19 cellular contexts compared by ENCODE assay signal in genomic region chr15:48449734-48450133, GRCh38.
DNase-seq lines count a peak whose midpoint lies in the region; ATAC-seq and TF ChIP-seq lines count a peak whose summit lies in the region.
"Had no signal": no experiment of that assay in that cellular context is flagged by ENCODE, and none has a peak within 500 bp of the region (broad histone marks: within the 10 kb centered on the region; RNA-seq: fewer than 3 reads in every experiment).

No MANE protein-coding gene starts in this region.

- peak overlapping the region; percentile 87 for H3K27ac Mint-ChIP-seq in HFFc6
- H3K27ac Mint-ChIP-seq: CD4-positive, alpha-beta memory T cell had no signal

- H3K4me1 Mint-ChIP-seq in HFFc6 (ENCODE audit: low read depth) = peaks cover 83% of the 10 kb centered on the region
- H3K4me1 Mint-ChIP-seq: CD4-positive, alpha-beta memory T cell had no signal

- DNase-seq in EL = peak; percentile 50
- peak; percentile 55 for DNase-seq in HFFc6
- peak; percentile 52 for DNase-seq in fibroblast of peridontal ligament (ENCODE audit: extremely low read depth)
- peak; percentile 27 for DNase-seq in superior temporal gyrus (ENCODE audit: extremely low spot score)
- DNase-seq: Caco-2; CD4-positive, alpha-beta memory T cell; DMS 273 treated with DMSO at 0.1 percent for 48 hours; DMS79 treated with DMSO at 0.1 percent for 48 hours; Kasumi-1; NCI-H1417; NCI-H187 treated with DMSO at 0.1 percent for 48 hours; NCI-H226; NCI-H510A treated with DMSO at 0.1 percent for 48 hours; NCI-H748 treated with DMSO at 0.1 percent for 48 hours; SIG-M5 had no signal

- no peak for ATAC-seq in esophagus mucosa
- ATAC-seq in GM18502 (IDR thresholded peaks at IDR 0.05; ENCODE audit: poor library complexity, unreplicated experiment) = no peak
- ATAC-seq in GM19463 (IDR thresholded peaks at IDR 0.05; ENCODE audit: unreplicated experiment) = no peak
- ATAC-seq: Panc1 had no signal

- peak overlapping the region; percentile 61 for H3K4me3 Mint-ChIP-seq in HFFc6
- H3K4me3 Mint-ChIP-seq: CD4-positive, alpha-beta memory T cell had no signal

- no peaks in the 10 kb centered on the region for H3K9me3 Mint-ChIP-seq in HFFc6

- peaks cover 13% of the 10 kb centered on the region for H3K27me3 Mint-ChIP-seq in HFFc6 (ENCODE audit: insufficient read depth)

- TF ChIP-seq CTCF in HFFc6 (IDR thresholded peaks at IDR 0.05) = no peak

- peaks cover 89% of the 10 kb centered on the region for H3K36me3 Mint-ChIP-seq in HFFc6 (ENCODE audit: low read depth)
- H3K36me3 Mint-ChIP-seq: CD4-positive, alpha-beta memory T cell had no signal
